ENCODE assay signal across 9 cellular contexts in the genomic region with DNA sequence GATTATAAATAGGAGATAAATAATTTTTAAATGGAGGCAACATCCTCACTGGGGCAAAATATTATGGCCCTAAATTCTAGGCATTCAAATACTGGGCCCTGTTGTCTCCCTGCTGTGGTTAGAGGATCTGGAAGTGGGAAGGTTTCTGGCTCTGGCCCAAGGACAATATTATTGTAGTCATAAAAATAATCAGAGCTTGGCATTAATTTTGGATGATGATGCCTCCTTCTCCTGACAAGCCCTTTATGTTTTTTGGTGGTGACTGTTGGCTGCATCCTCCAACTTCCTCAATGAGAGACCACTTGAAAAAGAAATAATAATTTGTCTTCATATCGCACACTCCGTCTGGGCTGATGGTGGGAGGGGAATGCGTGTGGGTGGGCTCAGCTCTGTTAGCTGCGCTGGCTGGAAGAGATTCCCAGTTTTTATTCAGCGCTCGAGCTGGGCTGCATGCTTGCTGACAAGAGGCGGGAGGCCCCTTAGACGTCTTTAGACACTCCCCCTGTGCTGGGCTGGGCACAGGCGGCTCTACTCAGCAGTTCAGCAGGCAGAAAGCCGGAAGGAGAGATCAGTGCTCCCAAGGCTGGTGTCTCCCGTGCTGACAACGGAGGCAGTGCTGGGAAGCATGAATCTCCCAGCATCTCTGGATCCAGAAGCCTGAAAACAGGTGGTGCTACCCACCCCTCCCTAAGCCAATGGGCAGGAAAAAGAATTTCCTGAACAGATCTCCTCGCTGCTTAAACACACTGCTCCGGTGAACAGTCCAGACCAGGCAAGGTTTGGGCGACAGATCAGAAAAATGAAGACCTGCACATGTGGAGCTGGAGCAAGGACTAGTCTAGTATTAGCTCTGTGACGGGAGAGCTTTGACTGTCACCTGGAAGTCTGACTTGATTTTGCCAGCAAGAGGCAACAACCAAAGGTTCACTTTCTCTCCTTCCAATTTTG.
DNase-seq lines count a peak whose midpoint lies in the region; ATAC-seq and TF ChIP-seq lines count a peak whose summit lies in the region.
"Had no signal": no experiment of that assay in that cellular context is flagged by ENCODE, and none has a peak within 500 bp of the region (broad histone marks: within the 10 kb centered on the region; RNA-seq: fewer than 3 reads in every experiment).

No MANE protein-coding gene starts in this region.

- no peak for ATAC-seq in GM21423 (IDR thresholded peaks at IDR 0.05; ENCODE audit: unreplicated experiment)

- H3K4me3 ChIP-seq in adrenal gland (no peak overlapping the region), spleen (peak overlapping the region in 1 of 8 donors; percentile 13), esophagus squamous epithelium (peak overlapping the region in 1 of 4 donors; percentile 31)

- peak; percentile 29 for DNase-seq in DMS 273 (lab: John Stamatoyannopoulos, UW; ENCODE audit: unreplicated experiment)
- DNase-seq in DMS 273 treated with DMSO at 0.1 percent for 48 hours (lab: John Stamatoyannopoulos, UW): no peak
- peak in 6 of 7 donors; percentile 21 to 67 (median 36) for DNase-seq in adrenal gland
- DNase-seq in hypothalamus (lab: John Stamatoyannopoulos, UW): peak in 30 of 51 donors; percentile 23 to 81 (median 56)
- peak; percentile 72 for DNase-seq in spleen
- DNase-seq in esophagus squamous epithelium (lab: John Stamatoyannopoulos, UW): no peak
- DNase-seq in T1000 (lab: John Stamatoyannopoulos, UW): no peak

- H3K27ac ChIP-seq in adrenal gland (peak overlapping the region in 1 of 5 donors; percentile 60), spleen (peak overlapping the region in 4 of 8 donors; percentile 20 to 34 (median 26)), esophagus squamous epithelium (no peak overlapping the region)
- H3K27ac ChIP-seq: 22Rv1 had no signal

- H3K36me3 ChIP-seq in adrenal gland (replicated peaks in 1 of 2): no peaks in the 10 kb centered on the region
- no peaks in the 10 kb centered on the region for H3K36me3 ChIP-seq in spleen
- no peaks in the 10 kb centered on the region for H3K36me3 ChIP-seq in esophagus squamous epithelium

- H3K4me1 ChIP-seq in adrenal gland (replicated peaks in 1 of 2) (peaks cover 0 to 10% of the 10 kb centered on the region in 2 donors), spleen (peaks cover 4 to 33% (median 17%) of the 10 kb centered on the region in 6 donors), esophagus squamous epithelium (peaks cover 0 to 22% (median 5%) of the 10 kb centered on the region in 3 donors)

- WGBS in adrenal gland, 4 donors: 5 to 6% (median 6%) methylated on average over 15 to 16 of the region's 16 CpGs
- WGBS in spleen, 5 donors: 8 to 14% (median 11%) methylated on average over 14 to 16 of the region's 16 CpGs
- WGBS in esophagus squamous epithelium, 2 donors: 4 to 9% methylated on average over 10 to 14 of the region's 16 CpGs

- TF ChIP-seq CTCF in adrenal gland (IDR thresholded peaks at IDR 0.05) (no peak), spleen (IDR thresholded peaks at IDR 0.05 in 8 of 11, conservative IDR thresholded peaks at IDR 0.05 in 3 of 11) (no peak), esophagus squamous epithelium (IDR thresholded peaks at IDR 0.05) (no peak)

- H3K27me3 ChIP-seq in adrenal gland (peaks cover 5% of the 10 kb centered on the region), spleen (replicated peaks in 1 of 7) (peaks cover 0 to 80% (median 0%) of the 10 kb centered on the region in 7 donors), esophagus squamous epithelium (no peaks in the 10 kb centered on the region)

- intact Hi-C loops in adrenal gland (cut with DNase I) (no loop called here), spleen (cut with DNase I; ENCODE audit: low total_unique reads) (no loop called here), esophagus squamous epithelium (cut with DNase I) (no loop called here)

- TF ChIP-seq POLR2A in adrenal gland (IDR thresholded peaks at IDR 0.05): no peak
- TF ChIP-seq POLR2A in spleen (IDR thresholded peaks at IDR 0.05): no peak
- TF ChIP-seq POLR2A in esophagus squamous epithelium (IDR thresholded peaks at IDR 0.05): no peak

- H3K9me3 ChIP-seq in adrenal gland (replicated peaks in 1 of 3) (no peaks in the 10 kb centered on the region), spleen (no peaks in the 10 kb centered on the region), esophagus squamous epithelium (no peaks in the 10 kb centered on the region)

Comparison
In these comparisons a context has a peak if more than half of its experiments do, and no peak if none do; other contexts are left out.
1. DNase-seq: peak in DMS 273 (single experiment), adrenal gland (6 of 7), hypothalamus (30 of 51) and spleen (single experiment); none in DMS 273 treated with DMSO at 0.1 percent for 48 hours (single experiment), esophagus squamous epithelium (single experiment) and T1000 (single experiment).